8 cellular contexts compared by ENCODE assay signal in genomic region chr2:159090514-159091201, GRCh38.
DNase-seq lines count a peak whose midpoint lies in the region; ATAC-seq and TF ChIP-seq lines count a peak whose summit lies in the region.

No MANE protein-coding gene starts in this region.

- H3K27ac Mint-ChIP-seq in effector memory CD8-positive, alpha-beta T cell: peak overlapping the region in 1 of 2 donors; percentile 54
- H3K27ac Mint-ChIP-seq in WTC11: no peak overlapping the region

- H3K9me3 Mint-ChIP-seq in effector memory CD8-positive, alpha-beta T cell: peaks cover 0 to 2% of the 10 kb centered on the region in 2 donors
- H3K9me3 Mint-ChIP-seq in WTC11: peaks cover under 1% of the 10 kb centered on the region

- H3K36me3 ChIP-seq in A673 (ENCODE audit: insufficient read depth, low read length, poor library complexity, severe bottlenecking) (no peaks in the 10 kb centered on the region), prostate gland (no peaks in the 10 kb centered on the region)

- CTCF ChIA-PET in A673 (lab: Charles Lee): no interaction called here
- CTCF ChIA-PET in WTC11 (lab: Charles Lee): interaction anchor here (1.4 kb wide), 1 partner anchor 95 kb away, joined by 3 read pairs; no protein-coding TSS in a partner anchor

- H3K36me3 Mint-ChIP-seq in effector memory CD8-positive, alpha-beta T cell (ENCODE audit: insufficient read depth): no peaks in the 10 kb centered on the region
- peaks cover under 1% of the 10 kb centered on the region for H3K36me3 Mint-ChIP-seq in WTC11

- H3K4me1 ChIP-seq in A673 (ENCODE audit: insufficient read depth, low read length, poor library complexity, severe bottlenecking): peaks cover 56% of the 10 kb centered on the region
- peaks cover 45% of the 10 kb centered on the region for H3K4me1 ChIP-seq in prostate gland (replicated peaks)

- H3K4me1 Mint-ChIP-seq in effector memory CD8-positive, alpha-beta T cell (ENCODE audit: low read depth in 2 of 2): peaks cover 3 to 36% of the 10 kb centered on the region in 2 donors
- H3K4me1 Mint-ChIP-seq in WTC11: peaks cover 5% of the 10 kb centered on the region

- H3K27ac ChIP-seq in A673 (ENCODE audit: low read depth, low read length, poor library complexity, severe bottlenecking) (peak overlapping the region; percentile 44), prostate gland (peak overlapping the region; percentile 50 to 62)

- H3K4me3 ChIP-seq in A673 (ENCODE audit: low read depth, low read length, poor library complexity, severe bottlenecking) (no peak overlapping the region), prostate gland (no peak overlapping the region)

- H3K9me3 ChIP-seq in A673 (ENCODE audit: low read depth, low read length, poor library complexity, severe bottlenecking): peaks cover 2% of the 10 kb centered on the region
- no peaks in the 10 kb centered on the region for H3K9me3 ChIP-seq in prostate gland

- WGBS in prostate gland: 26% methylated on average over 11 of the region's 11 CpGs

- peak; percentile 78 for ATAC-seq in GM19395 (IDR thresholded peaks at IDR 0.05; ENCODE audit: unreplicated experiment)
- ATAC-seq in effector memory CD8-positive, alpha-beta T cell (replicated peaks): peak; percentile 21
- ATAC-seq in WTC11: no peak

- no peaks in the 10 kb centered on the region for H3K27me3 ChIP-seq in A673 (replicated peaks; ENCODE audit: insufficient read depth, low read depth, low read length, poor library complexity)
- no peaks in the 10 kb centered on the region for H3K27me3 ChIP-seq in prostate gland (replicated peaks; ENCODE audit: insufficient read depth)

- BruUV-seq in A673 (replicated peaks; lab: Mats Ljungman, UMichigan): no TSS peak

- TF ChIP-seq POLR2A in prostate gland (IDR thresholded peaks at IDR 0.05): no peak

- intact Hi-C loops in A673 (cut with micrococcal nuclease; ENCODE audit: unreplicated experiment): no loop called here
- intact Hi-C loops in prostate gland (cut with DNase I): loop anchor here (5.0 kb wide), 1 partner anchor 123 kb away; the partner anchor contains the start of gene TANC1

- peak overlapping the region in 1 of 2 donors; percentile 64 for H3K4me3 Mint-ChIP-seq in effector memory CD8-positive, alpha-beta T cell
- no peak overlapping the region for H3K4me3 Mint-ChIP-seq in WTC11

- POLR2A ChIA-PET in A673 (lab: Charles Lee; ENCODE audit: low non-redundant PET) (no interaction called here), WTC11 (lab: Charles Lee) (interaction anchor here (0.5 kb wide), 1 partner anchor 39 kb away, joined by 3 read pairs; no protein-coding TSS in a partner anchor)

- TF ChIP-seq CTCF in A673 (conservative IDR thresholded peaks at IDR 0.05; ENCODE audit: low read depth, low read length): no peak
- TF ChIP-seq CTCF in prostate gland (IDR thresholded peaks at IDR 0.05): no peak
- no peak for TF ChIP-seq CTCF in WTC11 (IDR thresholded peaks at IDR 0.05)

- peaks cover 0 to 6% of the 10 kb centered on the region in 2 donors for H3K27me3 Mint-ChIP-seq in effector memory CD8-positive, alpha-beta T cell
- H3K27me3 Mint-ChIP-seq in WTC11 (ENCODE audit: low read depth): no peaks in the 10 kb centered on the region

- peak; percentile 58 for DNase-seq in A673 (ENCODE audit: low spot score)
- peak; percentile 40 for DNase-seq in HT-29 (ENCODE audit: low spot score)
- no peak for DNase-seq in effector memory CD8-positive, alpha-beta T cell
- peak; percentile 67 for DNase-seq in prostate gland (ENCODE audit: low spot score)
- no peak for DNase-seq in NCI-H510A (lab: John Stamatoyannopoulos, UW)
- no peak for DNase-seq in LoVo (ENCODE audit: low spot score)
- no peak for DNase-seq in WTC11 (ENCODE audit: low spot score)

TF ChIP-seq in WTC11, 78 proteins besides CTCF, POLR2A, EP300 and RAD21:
- TF ChIP-seq NR3C1 (CRISPR knock-in tag; conservative IDR thresholded peaks at IDR 0.05; ENCODE audit: low read depth): no peak
- no peak for TF ChIP-seq NFATC4 (CRISPR knock-in tag; IDR thresholded peaks at IDR 0.05)

Comparison
In these comparisons a context has a peak if more than half of its experiments do, and no peak if none do; other contexts are left out.
1. DNase-seq: peak in A673 (single experiment), HT-29 (single experiment) and prostate gland (single experiment); none in effector memory CD8-positive, alpha-beta T cell (0 of 3), NCI-H510A (single experiment), LoVo (single experiment) and WTC11 (single experiment).